Comparison of ENCODE assay signal across 30 cellular contexts in the genomic region with DNA sequence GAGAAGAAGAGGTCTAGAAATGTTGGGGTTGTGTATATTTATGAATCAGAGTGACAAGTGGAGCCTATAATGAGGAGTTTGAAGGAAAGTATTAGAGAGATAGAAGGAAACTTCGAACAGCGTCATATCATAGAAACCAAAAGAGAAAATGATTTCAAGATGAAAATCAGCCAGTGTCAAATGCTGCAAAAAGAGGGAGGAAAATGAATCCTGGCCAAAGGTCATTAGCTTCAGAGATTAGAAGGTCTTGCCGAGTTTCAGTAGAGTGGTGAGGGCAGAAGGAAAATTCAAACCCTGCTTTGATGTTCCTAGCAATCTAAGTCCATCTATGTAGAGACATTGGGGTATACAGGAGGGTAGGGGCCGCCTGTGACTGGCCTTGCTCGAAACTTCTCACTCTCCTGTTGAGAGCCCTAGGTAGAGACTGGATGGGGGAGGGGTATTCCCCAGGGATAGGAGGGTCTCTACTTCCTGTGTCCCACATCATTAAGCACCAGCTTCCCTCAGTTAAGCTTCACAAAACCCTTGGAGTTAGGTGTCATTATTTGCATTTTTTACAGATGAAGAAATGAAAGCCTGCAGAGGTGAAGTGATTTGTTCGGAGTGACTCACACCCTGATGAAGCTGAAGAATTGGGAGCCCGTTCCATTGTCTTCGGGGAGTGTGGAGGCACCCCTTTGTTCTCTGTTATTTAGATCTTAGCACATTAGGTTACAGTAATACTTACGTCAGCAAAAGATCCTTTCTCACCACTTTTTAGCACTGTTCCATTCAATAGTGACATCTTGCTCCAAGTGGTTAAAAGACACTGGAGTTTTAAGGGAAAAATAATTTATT.
DNase-seq lines count a peak whose midpoint lies in the region; ATAC-seq, FAIRE-seq and TF ChIP-seq lines count a peak whose summit lies in the region.
"Had no signal": no experiment of that assay in that cellular context is flagged by ENCODE, and none has a peak within 500 bp of the region (broad histone marks: within the 10 kb centered on the region; RNA-seq: fewer than 3 reads in every experiment).

No MANE protein-coding gene starts in this region.

- TF ChIP-seq POLR2A in HepG2 (IDR thresholded peaks at IDR 0.05; ENCODE audit: insufficient read depth in 1 of 2, low read depth in 2 of 2, low read length in 2 of 2): no peak
- TF ChIP-seq POLR2A in right lobe of liver (IDR thresholded peaks at IDR 0.05): no peak
- no peak for TF ChIP-seq POLR2A in esophagus muscularis mucosa (IDR thresholded peaks at IDR 0.05; ENCODE audit: low read depth)

- no peak for DNase-seq in HepG2 (ENCODE audit: low spot score)
- no peak for DNase-seq in right lobe of liver
- DNase-seq in esophagus muscularis mucosa (ENCODE audit: extremely low spot score): peak; percentile 60
- peak; percentile 65 for DNase-seq in kidney tubule cell (ENCODE audit: low spot score)
- peak; percentile 23 for DNase-seq in urothelium cell line (ENCODE audit: low spot score)
- DNase-seq in cardiac septum (ENCODE audit: low spot score): no peak
- DNase-seq in dedifferentiated amniotic fluid mesenchymal stem cell (ENCODE audit: extremely low spot score): no peak
- DNase-seq: activated CD4-positive, alpha-beta T cell treated with anti-CD3 and anti-CD28 coated beads, Interleukin-2, amount 50 U/mL, for 4 hours; activated CD8-positive, alpha-beta memory T cell treated with anti-CD3 and anti-CD28 coated beads, Interleukin-2, amount 10 ng/mL, durations not matched to agents 7 days and 5 days; activated gamma-delta T cell; activated naive CD8-positive, alpha-beta T cell treated with anti-CD3 and anti-CD28 coated beads, Interleukin-2, amount 50 U/mL, for 24 hours; activated T-cell treated with anti-CD3 and anti-CD28 coated beads, Interleukin-2, amount 50 U/mL, for 4 hours; central memory CD4-positive, alpha-beta T cell; DMS79 treated with DMSO at 0.1 percent for 48 hours; esophagus squamous epithelium; foreskin melanocyte; GF-D8; GOT3; KG1; left ventricle myocardium inferior; MG63; NCI-H1417; NCI-H2029 treated with DMSO at 0.1 percent for 48 hours; right cardiac atrium; stimulated activated naive CD8-positive, alpha-beta T cell treated with anti-CD3 and anti-CD28 coated beads, Interleukin-15, amount 100 ng/mL, for 72 hours had no signal

- no peak overlapping the region for H3K4me3 ChIP-seq in HepG2 (replicated peaks in 1 of 3; ENCODE audit: insufficient read depth in 1 of 3, low read depth in 2 of 3, low read length in 3 of 3)
- no peak overlapping the region for H3K4me3 ChIP-seq in right lobe of liver
- H3K4me3 ChIP-seq in esophagus muscularis mucosa: no peak overlapping the region
- H3K4me3 ChIP-seq: esophagus squamous epithelium, left ventricle myocardium inferior, MG63, thoracic aorta had no signal

- POLR2A ChIA-PET in HepG2 (lab: Yijun Ruan, JAX): no interaction called here

- 56% methylated on average over 9 of the region's 9 CpGs for WGBS in HepG2 (ENCODE audit: low lambda C conversion rate)
- 49% methylated on average over 9 of the region's 9 CpGs for WGBS in right lobe of liver (ENCODE audit: insufficient coverage, low coverage, low lambda C conversion rate, missing lambda C conversion rate)
- 81% methylated on average over 9 of the region's 9 CpGs for WGBS in esophagus muscularis mucosa

- peaks cover 6% of the 10 kb centered on the region; the same call in 1 of the 2 replicates for H3K4me1 ChIP-seq in HepG2 (ENCODE audit: insufficient read depth, low read length)
- H3K4me1 ChIP-seq in right lobe of liver: no peaks in the 10 kb centered on the region
- peaks cover 4 to 15% (median 11%) of the 10 kb centered on the region in 4 donors for H3K4me1 ChIP-seq in esophagus muscularis mucosa

- no peak overlapping the region for H3K27ac ChIP-seq in HepG2 (ENCODE audit: extremely low read length, insufficient read depth, low read length)
- H3K27ac ChIP-seq in right lobe of liver: no peak overlapping the region
- no peak overlapping the region for H3K27ac ChIP-seq in esophagus muscularis mucosa (replicated peaks in 1 of 4)
- H3K27ac ChIP-seq: 22Rv1, esophagus squamous epithelium, left ventricle myocardium inferior, thoracic aorta had no signal

- no TSS peak for BruUV-seq in HepG2 (replicated peaks; lab: Mats Ljungman, UMichigan)

- no peaks in the 10 kb centered on the region for H3K79me2 ChIP-seq in HepG2 (ENCODE audit: insufficient read depth, low read length)

- no peaks in the 10 kb centered on the region for H4K20me1 ChIP-seq in HepG2 (ENCODE audit: insufficient read depth, low read length)

- intact Hi-C loops in HepG2 (cut with micrococcal nuclease; ENCODE audit: unreplicated experiment): no loop called here
- intact Hi-C loops in right lobe of liver (cut with DNase I): no loop called here
- intact Hi-C loops in esophagus muscularis mucosa (cut with DNase I): no loop called here
- intact Hi-C loops in cardiac septum (cut with DNase I): no loop called here

- H2AFZ ChIP-seq in HepG2 (ENCODE audit: low read length): no peak overlapping the region

- H3K9ac ChIP-seq in HepG2 (ENCODE audit: insufficient read depth, low read depth, low read length): no peak overlapping the region

- H3K4me2 ChIP-seq in HepG2 (ENCODE audit: low read depth, low read length): no peak overlapping the region

- peaks cover 0 to 5% of the 10 kb centered on the region in 2 experiments; a peak in 3 of 5 replicates for H3K27me3 ChIP-seq in HepG2 (ENCODE audit: control insufficient read depth in 1 of 2, insufficient read depth in 2 of 2, low read length in 2 of 2)
- no peaks in the 10 kb centered on the region for H3K27me3 ChIP-seq in right lobe of liver
- no peaks in the 10 kb centered on the region for H3K27me3 ChIP-seq in esophagus muscularis mucosa
- H3K27me3 ChIP-seq: MG63 had no signal

- no peak for TF ChIP-seq EP300 in HepG2 (IDR thresholded peaks at IDR 0.05; ENCODE audit: low read depth in 2 of 2, low read length in 2 of 2)
- TF ChIP-seq EP300 in HepG2 (CRISPR knock-in tag; IDR thresholded peaks at IDR 0.05; ENCODE audit: borderline replicate concordance): no peak
- TF ChIP-seq EP300 in esophagus muscularis mucosa (IDR thresholded peaks at IDR 0.05): no peak

- CTCF ChIA-PET in HepG2 (lab: Yijun Ruan, JAX; ENCODE audit: low intra/inter-chr PET ratio, low total read pairs): no interaction called here

- ATAC-seq in HepG2 (no peak), right lobe of liver (no peak), HG03135 (IDR thresholded peaks at IDR 0.05; ENCODE audit: unreplicated experiment) (no peak)
- ATAC-seq: activated CD4-positive, CD25-positive, alpha-beta regulatory T cell treated with anti-CD3 and anti-CD28 coated beads, Interleukin-2, amount 50 U/mL, for 24 hours; activated CD8-positive, alpha-beta memory T cell treated with anti-CD3 and anti-CD28 coated beads, Interleukin-2, amount 10 ng/mL, durations not matched to agents 7 days and 5 days; activated naive CD8-positive, alpha-beta T cell treated with anti-CD3 and anti-CD28 coated beads, Interleukin-2, amount 50 U/mL, for 24 hours; activated T-cell treated with anti-CD3 and anti-CD28 coated beads, Interleukin-2, amount 50 U/mL, for 4 hours; right cardiac atrium; stimulated activated naive CD8-positive, alpha-beta T cell treated with anti-CD3 and anti-CD28 coated beads, Interleukin-15, amount 100 ng/mL, for 72 hours had no signal

- H3K9me3 ChIP-seq in HepG2 (ENCODE audit: low read length) (no peaks in the 10 kb centered on the region), right lobe of liver (no peaks in the 10 kb centered on the region), esophagus muscularis mucosa (peaks cover 0 to 9% (median 0%) of the 10 kb centered on the region in 4 donors)
- H3K9me3 ChIP-seq: esophagus squamous epithelium, MG63, thoracic aorta had no signal

- TF ChIP-seq CTCF in HepG2 (CRISPR knock-in tag; IDR thresholded peaks at IDR 0.05) (no peak), right lobe of liver (IDR thresholded peaks at IDR 0.05) (no peak), esophagus muscularis mucosa (IDR thresholded peaks at IDR 0.05) (no peak)

- no peak for TF ChIP-seq RAD21 in HepG2 (CRISPR knock-in tag; IDR thresholded peaks at IDR 0.05)

- H3K36me3 ChIP-seq in HepG2 (replicated peaks in 1 of 2; ENCODE audit: control insufficient read depth in 1 of 2, insufficient read depth in 2 of 2, low read length in 2 of 2): no peaks in the 10 kb centered on the region
- no peaks in the 10 kb centered on the region for H3K36me3 ChIP-seq in right lobe of liver
- H3K36me3 ChIP-seq in esophagus muscularis mucosa: no peaks in the 10 kb centered on the region
- H3K36me3 ChIP-seq: esophagus squamous epithelium, left ventricle myocardium inferior, MG63, thoracic aorta had no signal

- in situ Hi-C loops in HepG2 (cut with HindIII; ENCODE audit: extremely low pct_ligation_motif_present, low pct_unique_long_range_greater_than_20kb): no loop called here

- FAIRE-seq in HepG2 (lab: Jason Lieb, UNC) (no peak), urothelium cell line (lab: Jason Lieb, UNC) (no peak)
- FAIRE-seq: astrocyte had no signal

TF ChIP-seq in HepG2, 621 proteins besides CTCF, POLR2A, EP300 and RAD21:
- TF ChIP-seq, protein P1, sequence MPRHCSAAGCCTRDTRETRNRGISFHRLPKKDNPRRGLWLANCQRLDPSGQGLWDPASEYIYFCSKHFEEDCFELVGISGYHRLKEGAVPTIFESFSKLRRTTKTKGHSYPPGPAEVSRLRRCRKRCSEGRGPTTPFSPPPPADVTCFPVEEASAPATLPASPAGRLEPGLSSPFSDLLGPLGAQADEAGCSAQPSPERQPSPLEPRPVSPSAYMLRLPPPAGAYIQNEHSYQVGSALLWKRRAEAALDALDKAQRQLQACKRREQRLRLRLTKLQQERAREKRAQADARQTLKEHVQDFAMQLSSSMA (CRISPR knock-in tag; IDR thresholded peaks at IDR 0.05): no peak
- TF ChIP-seq MAFF (IDR thresholded peaks at IDR 0.05; ENCODE audit: low read depth, low read length) (peak; percentile 51; the same call in 1 of the 2 replicates), MAFK (conservative IDR thresholded peaks at IDR 0.05 in 1 of 2, IDR thresholded peaks at IDR 0.05 in 1 of 2; ENCODE audit: low read length in 2 of 2) (peak in 1 of 2 experiments; percentile 81; a peak in 3 of 4 replicates), RBM22 (optimal IDR thresholded peaks at IDR 0.05; ENCODE audit: low read length) (no peak), ZNF614 (CRISPR knock-in tag; IDR thresholded peaks at IDR 0.05; ENCODE audit: borderline replicate concordance) (no peak)

Comparison
In these comparisons a context has a peak if more than half of its experiments do, and no peak if none do; other contexts are left out.
1. DNase-seq: peak in esophagus muscularis mucosa (single experiment), kidney tubule cell (single experiment) and urothelium cell line (single experiment); none in HepG2 (single experiment), right lobe of liver (0 of 3), cardiac septum (single experiment) and dedifferentiated amniotic fluid mesenchymal stem cell (single experiment).